8 cellular contexts compared by ENCODE assay signal in the genomic region with DNA sequence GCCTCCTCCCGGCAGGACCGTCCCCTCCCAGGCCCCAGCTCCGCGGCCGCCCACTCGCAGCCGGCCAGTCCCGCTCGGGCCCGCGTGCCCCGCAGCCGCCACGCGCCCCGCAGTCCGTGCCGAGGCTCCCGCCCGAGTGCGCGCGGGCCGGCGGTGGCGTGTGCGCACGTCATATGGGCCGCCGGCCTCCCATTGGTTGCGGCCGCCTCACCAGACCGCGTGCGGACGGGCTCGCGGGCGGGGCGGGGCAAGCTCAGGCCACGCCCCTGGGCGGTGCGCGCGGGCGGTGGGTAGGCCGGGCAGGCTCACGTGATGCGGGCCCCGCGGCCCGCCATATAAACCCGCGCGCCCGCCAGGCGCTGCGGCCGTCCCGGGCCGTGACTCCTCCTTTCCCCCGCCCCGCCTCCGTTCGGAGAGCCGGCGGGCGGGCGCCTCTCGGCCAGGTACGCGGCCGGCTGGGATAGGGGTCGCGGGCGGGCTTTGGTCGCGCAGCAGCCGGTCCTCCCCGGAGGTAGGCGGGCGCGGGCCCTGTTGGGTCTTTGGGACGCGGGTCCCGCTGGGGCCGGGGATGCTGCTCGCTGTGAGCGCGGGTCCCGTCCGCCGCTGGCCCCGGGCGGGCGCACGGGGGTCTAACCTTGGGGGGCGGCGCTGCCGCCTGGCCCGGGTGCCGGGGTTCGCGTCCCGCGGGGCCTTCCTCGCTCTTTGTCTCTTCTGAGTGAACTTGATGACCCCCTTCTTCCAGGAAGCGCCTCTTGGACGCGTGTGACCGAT. TPM values are rescaled to one million over a fixed set of nuclear protein-coding genes. Genes with fewer than 3 reads are reported as not detected.
DNase-seq lines count a peak whose midpoint lies in the region; ATAC-seq and TF ChIP-seq lines count a peak whose summit lies in the region.

INSIG1 (plus strand) TSS at position 362 of the 771 bp plus-strand sequence; CDS start at position 770, 408 bp downstream.

- peaks cover 50% of the 10 kb centered on the region for H3K4me1 ChIP-seq in CD4-positive, CD25-positive, alpha-beta regulatory T cell (ENCODE audit: control insufficient read depth, insufficient read depth, low read length, poor library complexity, severe bottlenecking)

- intact Hi-C loops in activated CD8-positive, alpha-beta T cell treated with anti-CD3 and anti-CD28 coated beads for 36 hours (cut with micrococcal nuclease), result loop anchor here (2.0 to 5.0 kb wide), 2 partner anchors 45 to 370 kb away; no protein-coding TSS in a partner anchor

- CTCF ChIA-PET in activated CD8-positive, alpha-beta T cell treated with anti-CD3 and anti-CD28 coated beads for 36 hours (lab: Charles Lee), result interaction anchor here (1.3 to 7.3 kb wide), 6 partner anchors 13 to 383 kb away, joined by 3 to 49 read pairs (median 9); no protein-coding TSS in a partner anchor

- H3K4me3 ChIP-seq in CD4-positive, CD25-positive, alpha-beta regulatory T cell (ENCODE audit: low read depth, low read length), result peak within 1 kb of the TSS; percentile 83

- H3K36me3 Mint-ChIP-seq in CD4-positive, CD25-positive, alpha-beta regulatory T cell, result peaks cover 10% of the 10 kb centered on the region
- H3K36me3 Mint-ChIP-seq in activated CD8-positive, alpha-beta T cell treated with anti-CD3 and anti-CD28 coated beads for 36 hours (ENCODE audit: low read depth), result peaks cover 38% of the 10 kb centered on the region

- peak; percentile 86 to 93 (median 92) for DNase-seq in CD4-positive, CD25-positive, alpha-beta regulatory T cell
- DNase-seq in NCI-H774 (lab: John Stamatoyannopoulos, UW) (peak; percentile 92), ecto neural progenitor cell (ENCODE audit: low spot score) (peak; percentile 95), medulla oblongata (ENCODE audit: extremely low spot score) (peak; percentile 96)
- DNase-seq in activated CD8-positive, alpha-beta T cell treated with anti-CD3 and anti-CD28 coated beads for 36 hours, result peak; percentile 89
- peak; percentile 80 for DNase-seq in stimulated activated CD8-positive, alpha-beta memory T cell treated with anti-CD3 and anti-CD28 coated beads, Interleukin-12 subunit alpha, Interleukin-12 subunit beta, amount 100 ng/mL, for 1 hour (ENCODE audit: low read depth)

- H3K36me3 ChIP-seq in CD4-positive, CD25-positive, alpha-beta regulatory T cell (ENCODE audit: control insufficient read depth, insufficient read depth, low read length), result peaks cover 7% of the 10 kb centered on the region

- H3K9me3 Mint-ChIP-seq in CD4-positive, CD25-positive, alpha-beta regulatory T cell, result peaks cover 0 to under 1% (median 0%) of the 10 kb centered on the region in 7 donors
- H3K9me3 Mint-ChIP-seq in activated CD8-positive, alpha-beta T cell treated with anti-CD3 and anti-CD28 coated beads for 36 hours, result peaks cover 1% of the 10 kb centered on the region

- peak; percentile 55 to 59 for ATAC-seq in CD4-positive, CD25-positive, alpha-beta regulatory T cell (ENCODE audit: low read depth in 2 of 2)
- peak; percentile 64 for ATAC-seq in GM19397 (IDR thresholded peaks at IDR 0.05; ENCODE audit: unreplicated experiment)
- peak; percentile 61 for ATAC-seq in HG03565 (IDR thresholded peaks at IDR 0.05; ENCODE audit: unreplicated experiment)
- ATAC-seq in activated CD8-positive, alpha-beta T cell treated with anti-CD3 and anti-CD28 coated beads for 36 hours, result peak; percentile 62

- H3K4me3 Mint-ChIP-seq in CD4-positive, CD25-positive, alpha-beta regulatory T cell, result peak within 1 kb of the TSS; percentile 93 to 98 (median 95)
- peak within 1 kb of the TSS; percentile 96 for H3K4me3 Mint-ChIP-seq in activated CD8-positive, alpha-beta T cell treated with anti-CD3 and anti-CD28 coated beads for 36 hours

- H3K27ac Mint-ChIP-seq in CD4-positive, CD25-positive, alpha-beta regulatory T cell, result peak within 1 kb of the TSS; percentile 95 to 97 (median 95)
- H3K27ac Mint-ChIP-seq in activated CD8-positive, alpha-beta T cell treated with anti-CD3 and anti-CD28 coated beads for 36 hours, result peak within 1 kb of the TSS; percentile 93

- POLR2A ChIA-PET in activated CD8-positive, alpha-beta T cell treated with anti-CD3 and anti-CD28 coated beads for 36 hours (lab: Charles Lee), result interaction anchor here (0.9 to 4.9 kb wide), 13 partner anchors 10 to 370 kb away, joined by 3 to 48 read pairs (median 4); partner anchors contain the start of genes PAXIP1 and RBM33

- H3K27ac ChIP-seq in CD4-positive, CD25-positive, alpha-beta regulatory T cell (ENCODE audit: insufficient read depth, low read length, poor library complexity, severe bottlenecking), result peak within 1 kb of the TSS; percentile 94

- peaks cover 4% of the 10 kb centered on the region for H3K27me3 Mint-ChIP-seq in CD4-positive, CD25-positive, alpha-beta regulatory T cell
- H3K27me3 Mint-ChIP-seq in activated CD8-positive, alpha-beta T cell treated with anti-CD3 and anti-CD28 coated beads for 36 hours, result no peaks in the 10 kb centered on the region

- no peaks in the 10 kb centered on the region for H3K9me3 ChIP-seq in CD4-positive, CD25-positive, alpha-beta regulatory T cell (ENCODE audit: control insufficient read depth in 2 of 2, low read length in 2 of 2)

- no peak for TF ChIP-seq CTCF in activated CD8-positive, alpha-beta T cell treated with anti-CD3 and anti-CD28 coated beads for 36 hours (IDR thresholded peaks at IDR 0.05)

- peaks cover 27 to 44% (median 35%) of the 10 kb centered on the region in 4 donors for H3K4me1 Mint-ChIP-seq in CD4-positive, CD25-positive, alpha-beta regulatory T cell
- peaks cover 36% of the 10 kb centered on the region for H3K4me1 Mint-ChIP-seq in activated CD8-positive, alpha-beta T cell treated with anti-CD3 and anti-CD28 coated beads for 36 hours (ENCODE audit: low read depth)

- H3K27me3 ChIP-seq in CD4-positive, CD25-positive, alpha-beta regulatory T cell (ENCODE audit: control insufficient read depth, insufficient read depth, low read length), result no peaks in the 10 kb centered on the region

RNA-seq across cellular contexts. Expression of gene INSIG1, which starts in this region (rescaled TPM):
- 66.5 TPM for total RNA-seq in CD4-positive, CD25-positive, alpha-beta regulatory T cell
- 10 to 100 TPM; 38.4 to 66.1 (median 55.4) TPM for polyA plus RNA-seq in CD4-positive, CD25-positive, alpha-beta regulatory T cell
- 10 to 100 TPM; 92.2 to 98.0 TPM for total RNA-seq in activated CD8-positive, alpha-beta T cell treated with anti-CD3 and anti-CD28 coated beads for 36 hours

Comparison
In these comparisons a context has a peak if more than half of its experiments do, and no peak if none do; other contexts are left out.
1. Peak in every context shown above with its lines: DNase-seq, ATAC-seq, H3K4me3 ChIP-seq and H3K27ac ChIP-seq.